In the genomic region with DNA sequence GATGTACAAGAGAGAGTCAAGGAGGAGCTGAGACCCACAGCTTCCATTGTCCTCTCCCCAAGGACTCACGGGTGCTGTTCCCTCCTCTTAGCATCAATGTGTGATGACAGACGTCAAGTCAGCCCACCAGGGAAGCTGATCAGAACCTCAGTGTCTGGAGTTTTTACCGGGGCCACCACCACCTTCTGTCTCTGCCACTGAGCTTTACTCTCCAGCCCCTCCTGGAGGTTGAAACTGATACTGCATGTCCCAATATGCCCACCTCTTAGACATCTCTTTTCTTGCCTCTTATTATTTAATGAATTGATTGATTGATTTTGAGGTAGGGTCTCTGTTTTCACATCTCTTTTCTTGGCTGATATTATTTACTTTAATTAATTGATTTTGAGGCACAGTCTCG, we compare ENCODE assay signal across 8 cellular contexts. TPM values are rescaled to one million over a fixed set of nuclear protein-coding genes. Genes with fewer than 3 reads are reported as not detected.
DNase-seq lines count a peak whose midpoint lies in the region; ATAC-seq and TF ChIP-seq lines count a peak whose summit lies in the region.

No MANE protein-coding gene starts in this region.

- DNase-seq in DND-41 (peak; percentile 81), NT2/D1 (ENCODE audit: low read depth, low spot score) (peak; percentile 40), esophagus squamous epithelium (lab: John Stamatoyannopoulos, UW) (no peak)
- DNase-seq in activated CD8-positive, alpha-beta memory T cell treated with anti-CD3 and anti-CD28 coated beads, Interleukin-2, amount 50 U/mL, for 24 hours (ENCODE audit: extremely low read depth), result peak; percentile 62

- TF ChIP-seq CTCF in DND-41 (IDR thresholded peaks at IDR 0.05; ENCODE audit: borderline replicate concordance, extremely low read depth, low read length, poor library complexity, severe bottlenecking), result peak; percentile 84
- peak; percentile 41 to 81 (median 74) for TF ChIP-seq CTCF in esophagus squamous epithelium (IDR thresholded peaks at IDR 0.05)
- peak; percentile 58 for TF ChIP-seq CTCF in parathyroid adenoma (IDR thresholded peaks at IDR 0.05)

- H3K79me2 ChIP-seq in DND-41 (ENCODE audit: insufficient read depth, low read length) (no peaks in the 10 kb centered on the region), parathyroid adenoma (no peaks in the 10 kb centered on the region)

- 28 to 35% methylated on average over 4 of the region's 4 CpGs for WGBS in esophagus squamous epithelium, 2 donors

- H3K27ac ChIP-seq in DND-41 (ENCODE audit: low read length), result no peak overlapping the region
- H3K27ac ChIP-seq in esophagus squamous epithelium, result no peak overlapping the region
- H3K27ac ChIP-seq in parathyroid adenoma, result no peak overlapping the region

- H3K9ac ChIP-seq in DND-41 (ENCODE audit: low read depth, low read length), result no peak overlapping the region
- no peak overlapping the region for H3K9ac ChIP-seq in NT2/D1 (ENCODE audit: insufficient read length, low read depth)
- no peak overlapping the region for H3K9ac ChIP-seq in parathyroid adenoma

- H2AFZ ChIP-seq in DND-41 (ENCODE audit: low read depth, low read length) (no peak overlapping the region), parathyroid adenoma (no peak overlapping the region)

- no peak overlapping the region for H3K4me2 ChIP-seq in DND-41 (ENCODE audit: insufficient read depth, low read length)
- H3K4me2 ChIP-seq in parathyroid adenoma (ENCODE audit: low read length), result no peak overlapping the region

- TF ChIP-seq POLR2A in esophagus squamous epithelium (IDR thresholded peaks at IDR 0.05), result no peak

- H3K4me1 ChIP-seq in DND-41 (ENCODE audit: insufficient read depth, low read length) (peaks cover 26% of the 10 kb centered on the region), NT2/D1 (ENCODE audit: insufficient read depth, insufficient read length) (no peaks in the 10 kb centered on the region), esophagus squamous epithelium (peaks cover 0 to 4% (median 0%) of the 10 kb centered on the region in 3 donors), parathyroid adenoma (no peaks in the 10 kb centered on the region)

- no peaks in the 10 kb centered on the region for H3K27me3 ChIP-seq in DND-41 (ENCODE audit: insufficient read depth, low read length, poor library complexity)
- peaks cover 2% of the 10 kb centered on the region for H3K27me3 ChIP-seq in NT2/D1 (ENCODE audit: insufficient read depth, insufficient read length)
- H3K27me3 ChIP-seq in esophagus squamous epithelium, result no peaks in the 10 kb centered on the region
- H3K27me3 ChIP-seq in parathyroid adenoma (ENCODE audit: control insufficient read depth, insufficient read depth, low read length), result no peaks in the 10 kb centered on the region

- H3K9me3 ChIP-seq in DND-41 (ENCODE audit: insufficient read depth, low read length, severe bottlenecking) (peaks cover 4% of the 10 kb centered on the region), NT2/D1 (ENCODE audit: insufficient read depth, low read length) (peaks cover 4% of the 10 kb centered on the region; the same call in 1 of the 2 replicates), esophagus squamous epithelium (no peaks in the 10 kb centered on the region), parathyroid adenoma (ENCODE audit: control insufficient read depth, low read length) (no peaks in the 10 kb centered on the region)

- no peaks in the 10 kb centered on the region for H4K20me1 ChIP-seq in DND-41 (ENCODE audit: insufficient read depth, low read length)

- H3K36me3 ChIP-seq in DND-41 (ENCODE audit: insufficient read depth, low read length), result no peaks in the 10 kb centered on the region
- no peaks in the 10 kb centered on the region for H3K36me3 ChIP-seq in NT2/D1 (ENCODE audit: insufficient read depth, insufficient read length, low read length)
- no peaks in the 10 kb centered on the region for H3K36me3 ChIP-seq in esophagus squamous epithelium
- H3K36me3 ChIP-seq in parathyroid adenoma (ENCODE audit: control insufficient read depth, insufficient read depth, low read length), result no peaks in the 10 kb centered on the region

- ATAC-seq in DND-41 (ENCODE audit: insufficient read depth, low read depth) (peak; percentile 71), HG02973 (IDR thresholded peaks at IDR 0.05; ENCODE audit: unreplicated experiment) (peak; percentile 53), HG03457 (IDR thresholded peaks at IDR 0.05; ENCODE audit: unreplicated experiment) (no peak), HG03045 (IDR thresholded peaks at IDR 0.05; ENCODE audit: unreplicated experiment) (no peak)

- H3K4me3 ChIP-seq in DND-41 (ENCODE audit: low read depth in 1 of 2, low read length in 2 of 2) (no peak overlapping the region), NT2/D1 (ENCODE audit: insufficient read length, low read depth) (no peak overlapping the region), esophagus squamous epithelium (no peak overlapping the region), parathyroid adenoma (ENCODE audit: low read depth, low read length) (no peak overlapping the region)

- intact Hi-C loops in esophagus squamous epithelium (cut with DNase I), result no loop called here

RNA-seq across cellular contexts. Expression of a gene that starts 10.3 kb away (rescaled TPM):
- 10 to 100 TPM; 16.2 to 38.7 (median 30.6) TPM for total RNA-seq in esophagus squamous epithelium

RNA-seq across cellular contexts. Expression of a gene that starts 33.7 kb away (rescaled TPM):
- total RNA-seq in esophagus squamous epithelium, result not detected

RNA-seq across cellular contexts. Expression of a gene that starts 44.1 kb away (rescaled TPM):
- total RNA-seq in esophagus squamous epithelium, result 1 to 10 TPM in 1 of 4 donors, under 1 TPM in 3; 0.34 to 1.3 (median 0.64) TPM

Comparison
In these comparisons a context has a peak if more than half of its experiments do, and no peak if none do; other contexts are left out.
1. ATAC-seq: peak in DND-41 (single experiment) and HG02973 (single experiment); none in HG03457 (single experiment) and HG03045 (single experiment).
2. Peak in every context shown above with its lines, with median percentiles within 50 percentile points of each other: CTCF ChIP-seq.